Comparison of ENCODE assay signal across 1 cellular context in genomic region chr10:79158004-79158340, GRCh38.
TF ChIP-seq lines count a peak whose summit lies in the region.

No MANE protein-coding gene starts in this region.

TF ChIP-seq in liver, 16 proteins besides CTCF, POLR2A, EP300 and RAD21 (continued from another document):
- TF ChIP-seq GABPA (IDR thresholded peaks at IDR 0.05 in 1 of 2, conservative IDR thresholded peaks at IDR 0.05 in 1 of 2): no peak
